Comparison of ENCODE assay signal across 33 cellular contexts in genomic region chr20:53016534-53017042, GRCh38.
"Had no signal": no experiment of that assay in that cellular context is flagged by ENCODE, and none has a peak within 500 bp of the region (broad histone marks: within the 10 kb centered on the region; RNA-seq: fewer than 3 reads in every experiment).

No MANE protein-coding gene starts in this region.

- H3K36me3 ChIP-seq: adrenal gland, brain microvascular endothelial cell, breast epithelium had no signal

- H3K27me3 ChIP-seq: adrenal gland, body of pancreas, brain microvascular endothelial cell, breast epithelium had no signal

- ATAC-seq: activated CD8-positive, alpha-beta T cell treated with anti-CD3 and anti-CD28 coated beads for 36 hours; activated naive CD4-positive, alpha-beta T cell treated with anti-CD3 and anti-CD28 coated beads, Interleukin-2, amount 50 U/mL, for 72 hours; activated T-cell treated with anti-CD3 and anti-CD28 coated beads, Interleukin-2, amount 50 U/mL, for 4 hours; activated T-cell treated with anti-CD3 and anti-CD28 coated beads, Interleukin-2, amount 50 U/mL, for 72 hours; activated T-helper 17 cell treated with anti-CD3 and anti-CD28 coated beads, Interleukin-2, amount 50 U/mL, for 72 hours; body of pancreas had no signal

- FAIRE-seq: astrocyte, TTC549 had no signal

- DNase-seq: activated B cell treated with CpG ODN at 0.5 μM for 24 hours; activated CD4-positive, alpha-beta memory T cell treated with anti-CD3 and anti-CD28 coated beads for 36 hours; activated CD4-positive, alpha-beta T cell treated with anti-CD3 and anti-CD28 coated beads for 4 hours; activated CD4-positive, alpha-beta T cell treated with anti-CD3 and anti-CD28 coated beads, Interleukin-2, amount 10 ng/mL, durations not matched to agents 24 days and 14 days; activated CD4-positive, alpha-beta T cell treated with anti-CD3 and anti-CD28 coated beads, Interleukin-2, amount 50 U/mL, for 1 hour; activated CD4-positive, alpha-beta T cell treated with anti-CD3 and anti-CD28 coated beads, Interleukin-2, amount 50 U/mL, for 4 hours; activated CD4-positive, CD25-positive, alpha-beta regulatory T cell treated with anti-CD3 and anti-CD28 coated beads, Interleukin-2, amount 50 U/mL, for 72 hours; activated CD8-positive, alpha-beta memory T cell treated with anti-CD3 and anti-CD28 coated beads, Interleukin-2, amount 50 U/mL, for 4 hours; activated CD8-positive, alpha-beta T cell treated with anti-CD3 and anti-CD28 coated beads for 36 hours; activated effector memory CD4-positive, alpha-beta T cell treated with anti-CD3 and anti-CD28 coated beads, Interleukin-2, amount 50 U/mL, for 16 hours; activated gamma-delta T cell treated with Interleukin-2 at 50 U/mL for 16 hours; activated naive CD4-positive, alpha-beta T cell; activated naive CD4-positive, alpha-beta T cell treated with anti-CD3 and anti-CD28 coated beads for 36 hours; activated naive CD8-positive, alpha-beta T cell treated with anti-CD3 and anti-CD28 coated beads for 36 hours; activated T-cell treated with anti-CD3 and anti-CD28 coated beads for 4 hours; activated T-cell treated with anti-CD3 and anti-CD28 coated beads, Interleukin-2, amount 50 U/mL, for 1 hour; activated T-cell treated with anti-CD3 and anti-CD28 coated beads, Interleukin-2, amount 50 U/mL, for 4 hours; activated T-cell treated with anti-CD3 and anti-CD28 coated beads, Interleukin-2, amount 50 U/mL, for 72 hours; adrenal gland; amniotic stem cell; aorta; body of pancreas; brain microvascular endothelial cell; central memory CD4-positive, alpha-beta T cell; T-helper 1 cell; T-helper 2 cell; T-helper 9 cell had no signal

- H3K4me1 ChIP-seq: body of pancreas, breast epithelium had no signal

- H3K4me3 ChIP-seq: adrenal gland, body of pancreas, breast epithelium had no signal

- H3K9me3 ChIP-seq: adrenal gland, body of pancreas, breast epithelium had no signal

- H3K27ac ChIP-seq: adrenal gland, body of pancreas, brain microvascular endothelial cell, breast epithelium, VCaP had no signal
